In the genomic region with DNA sequence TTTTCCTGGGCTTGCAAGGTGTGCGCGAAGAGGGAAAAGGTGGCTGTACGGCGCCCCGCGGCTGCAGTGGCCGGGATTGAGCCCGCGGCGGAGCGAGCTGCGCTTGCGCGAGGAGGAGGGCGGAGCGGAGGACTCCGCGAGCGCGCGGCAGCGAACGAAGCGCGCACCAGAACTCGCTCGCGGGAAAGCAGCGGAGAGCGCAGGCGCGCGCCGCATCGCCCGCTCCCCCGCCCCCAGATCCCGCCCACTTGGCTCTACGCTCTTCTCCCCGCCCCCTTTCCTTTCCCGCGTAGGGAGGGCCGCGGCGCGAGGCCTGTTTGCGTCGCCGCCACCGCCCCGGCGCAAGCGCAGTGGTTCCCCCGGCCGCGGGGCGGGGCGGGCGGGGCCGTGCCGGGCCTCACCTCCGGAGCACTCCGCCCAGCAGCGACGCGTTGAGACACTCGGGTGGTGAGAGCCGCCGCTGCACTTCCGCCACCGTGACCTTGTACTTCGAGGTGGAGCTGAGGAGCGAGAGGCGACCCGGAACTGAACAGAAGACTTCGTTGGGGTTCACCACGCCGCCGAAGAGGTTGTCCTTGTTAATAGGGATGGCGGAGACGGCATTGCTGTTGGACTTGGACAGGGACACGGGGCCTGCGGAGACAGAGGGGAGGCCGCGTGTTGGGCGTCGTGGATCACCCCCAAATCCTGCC, we compare ENCODE assay signal across 8 cellular contexts. TPM values are rescaled to one million over a fixed set of nuclear protein-coding genes. Genes with fewer than 3 reads are reported as not detected.
DNase-seq lines count a peak whose midpoint lies in the region; ATAC-seq and TF ChIP-seq lines count a peak whose summit lies in the region.

No MANE protein-coding gene starts in this region.

- ATAC-seq in GM19452 (IDR thresholded peaks at IDR 0.05; ENCODE audit: unreplicated experiment) = peak; percentile 95
- peak; percentile 95 for ATAC-seq in HG03571 (IDR thresholded peaks at IDR 0.05; ENCODE audit: unreplicated experiment)
- ATAC-seq in activated CD8-positive, alpha-beta T cell treated with anti-CD3 and anti-CD28 coated beads, Interleukin-2, amount 10 ng/mL, durations not matched to agents 7 days and 5 days = peak; percentile 97

- TF ChIP-seq CTCF in mesothelial cell of epicardium (IDR thresholded peaks at IDR 0.05; ENCODE audit: unreplicated experiment) = no peak

- peak overlapping the region; percentile 94 for H3K27ac Mint-ChIP-seq in activated CD8-positive, alpha-beta T cell treated with anti-CD3 and anti-CD28 coated beads, Interleukin-2, amount 10 ng/mL, durations not matched to agents 7 days and 5 days
- H3K27ac Mint-ChIP-seq in mesothelial cell of epicardium = peak overlapping the region; percentile 97

- H3K4me1 Mint-ChIP-seq in activated CD8-positive, alpha-beta T cell treated with anti-CD3 and anti-CD28 coated beads, Interleukin-2, amount 10 ng/mL, durations not matched to agents 7 days and 5 days (ENCODE audit: low read depth) = peaks cover 13% of the 10 kb centered on the region
- peaks cover 92% of the 10 kb centered on the region for H3K4me1 Mint-ChIP-seq in mesothelial cell of epicardium

- peak overlapping the region; percentile 63 for H3K4me3 ChIP-seq in effector memory CD4-positive, alpha-beta T cell (ENCODE audit: insufficient read depth, low read depth, low read length, poor library complexity, severe bottlenecking)

- H3K4me3 Mint-ChIP-seq in activated CD8-positive, alpha-beta T cell treated with anti-CD3 and anti-CD28 coated beads, Interleukin-2, amount 10 ng/mL, durations not matched to agents 7 days and 5 days = peak overlapping the region; percentile 74
- H3K4me3 Mint-ChIP-seq in mesothelial cell of epicardium = peak overlapping the region; percentile 74

- CTCF ChIA-PET in activated CD8-positive, alpha-beta T cell treated with anti-CD3 and anti-CD28 coated beads, Interleukin-2, amount 10 ng/mL, durations not matched to agents 7 days and 5 days (lab: Charles Lee) = interaction anchor here (0.7 to 1.2 kb wide), 3 partner anchors 9 to 169 kb away, joined by 3 read pairs; no protein-coding TSS in a partner anchor

- no peaks in the 10 kb centered on the region for H3K36me3 ChIP-seq in effector memory CD4-positive, alpha-beta T cell (ENCODE audit: control insufficient read depth, insufficient read depth, low read length)

- peaks cover 12% of the 10 kb centered on the region for H3K9me3 Mint-ChIP-seq in activated CD8-positive, alpha-beta T cell treated with anti-CD3 and anti-CD28 coated beads, Interleukin-2, amount 10 ng/mL, durations not matched to agents 7 days and 5 days (ENCODE audit: insufficient read depth)
- H3K9me3 Mint-ChIP-seq in mesothelial cell of epicardium = no peaks in the 10 kb centered on the region

- peaks cover 15% of the 10 kb centered on the region for H3K27me3 ChIP-seq in effector memory CD4-positive, alpha-beta T cell (replicated peaks; ENCODE audit: control insufficient read depth, insufficient read depth, low read length, poor library complexity, severe bottlenecking)

- H3K27me3 Mint-ChIP-seq in activated CD8-positive, alpha-beta T cell treated with anti-CD3 and anti-CD28 coated beads, Interleukin-2, amount 10 ng/mL, durations not matched to agents 7 days and 5 days (ENCODE audit: low read depth) = peaks cover 68% of the 10 kb centered on the region
- peaks cover 30% of the 10 kb centered on the region for H3K27me3 Mint-ChIP-seq in mesothelial cell of epicardium (ENCODE audit: low read depth)

- H3K36me3 Mint-ChIP-seq in activated CD8-positive, alpha-beta T cell treated with anti-CD3 and anti-CD28 coated beads, Interleukin-2, amount 10 ng/mL, durations not matched to agents 7 days and 5 days (ENCODE audit: low read depth) = peaks cover 14% of the 10 kb centered on the region
- H3K36me3 Mint-ChIP-seq in mesothelial cell of epicardium = peaks cover 9% of the 10 kb centered on the region

- H3K4me1 ChIP-seq in effector memory CD4-positive, alpha-beta T cell (ENCODE audit: control insufficient read depth, insufficient read depth, low read length, poor library complexity, severe bottlenecking) = peaks cover 16% of the 10 kb centered on the region

- DNase-seq in COLO668 (lab: John Stamatoyannopoulos, UW; ENCODE audit: unreplicated experiment) = peak; percentile 97
- peak; percentile 100 for DNase-seq in NCI-H82 (lab: John Stamatoyannopoulos, UW)
- peak; percentile 93 for DNase-seq in activated CD8-positive, alpha-beta T cell treated with anti-CD3 and anti-CD28 coated beads, Interleukin-2, amount 10 ng/mL, durations not matched to agents 7 days and 5 days
- DNase-seq in effector memory CD4-positive, alpha-beta T cell = peak; percentile 68 to 71 (median 71)
- peak; percentile 94 to 95 for DNase-seq in mesothelial cell of epicardium (ENCODE audit: low spot score in 2 of 2, unreplicated experiment in 2 of 2)
- peak; percentile 70 for DNase-seq in stimulated activated CD8-positive, alpha-beta memory T cell treated with anti-CD3 and anti-CD28 coated beads, Interleukin-15, amount 100 ng/mL, for 24 hours (ENCODE audit: low read depth)

- H3K27ac ChIP-seq in effector memory CD4-positive, alpha-beta T cell (ENCODE audit: insufficient read depth, low read length, poor library complexity, severe bottlenecking) = peak overlapping the region; percentile 7

- POLR2A ChIA-PET in activated CD8-positive, alpha-beta T cell treated with anti-CD3 and anti-CD28 coated beads, Interleukin-2, amount 10 ng/mL, durations not matched to agents 7 days and 5 days (lab: Charles Lee) = interaction anchor here (0.5 kb wide), 1 partner anchor 11 kb away, joined by 4 read pairs; a partner anchor contains a TSS

- peaks cover 8% of the 10 kb centered on the region for H3K9me3 ChIP-seq in effector memory CD4-positive, alpha-beta T cell (ENCODE audit: control insufficient read depth, low read length)

RNA-seq across cellular contexts. Expression of a gene that starts 10.6 kb away (rescaled TPM):
- total RNA-seq in activated CD8-positive, alpha-beta T cell treated with anti-CD3 and anti-CD28 coated beads, Interleukin-2, amount 10 ng/mL, durations not matched to agents 7 days and 5 days = not detected
- total RNA-seq in mesothelial cell of epicardium = 62.4 to 63.5 TPM (median 63.4 TPM) in 3 replicates

Comparison
In these comparisons a context has a peak if more than half of its experiments do, and no peak if none do; other contexts are left out.
1. Peak in every context shown above with its lines: DNase-seq, ATAC-seq, H3K4me3 ChIP-seq and H3K27ac ChIP-seq.
2. RNA of a gene that starts 10.6 kb away (total RNA-seq): 62.4 to 63.5 TPM in mesothelial cell of epicardium; not detected in activated CD8-positive, alpha-beta T cell treated with anti-CD3 and anti-CD28 coated beads, Interleukin-2, amount 10 ng/mL, durations not matched to agents 7 days and 5 days; every median in the first group is over 10 times any median in the second.